ENCODE assay signal across 9 cellular contexts in the genomic region with DNA sequence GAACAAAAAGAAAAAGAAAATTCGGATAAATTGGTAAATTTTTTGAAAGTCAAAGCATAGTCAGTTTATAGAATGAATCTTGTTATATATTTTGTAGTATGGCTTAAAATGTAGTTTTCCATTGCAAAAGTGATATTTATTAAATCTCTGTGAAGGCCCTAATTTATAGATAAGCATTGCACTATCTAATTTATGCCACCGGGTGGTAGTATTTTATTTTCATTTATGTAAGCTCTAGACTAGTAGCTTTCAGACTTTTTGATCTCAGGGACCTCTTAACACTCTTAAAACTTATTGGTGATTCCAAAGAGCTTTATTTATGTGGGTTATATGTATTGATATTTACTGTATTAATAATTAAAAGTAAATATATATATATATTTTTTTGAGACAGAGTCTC.
DNase-seq lines count a peak whose midpoint lies in the region; ATAC-seq and TF ChIP-seq lines count a peak whose summit lies in the region.
"Had no signal": no experiment of that assay in that cellular context is flagged by ENCODE, and none has a peak within 500 bp of the region (broad histone marks: within the 10 kb centered on the region; RNA-seq: fewer than 3 reads in every experiment).

No MANE protein-coding gene starts in this region.

- peak; percentile 50 for ATAC-seq in GM18909 (IDR thresholded peaks at IDR 0.05; ENCODE audit: poor library complexity, unreplicated experiment)
- ATAC-seq in SK-N-SH treated with all-trans-retinoic acid at 6 μM for 48 hours: peak; percentile 75
- no peak for ATAC-seq in HG03045 (IDR thresholded peaks at IDR 0.05; ENCODE audit: unreplicated experiment)
- no peak for ATAC-seq in GM21367 (IDR thresholded peaks at IDR 0.05; ENCODE audit: unreplicated experiment)
- no peak for ATAC-seq in HG03442 (IDR thresholded peaks at IDR 0.05; ENCODE audit: unreplicated experiment)
- ATAC-seq: stimulated activated memory B cell treated with anti-CD40 and anti-IgM and Interleukin-4, amounts not matched to agents 10 μg/mL and 1 μg/mL and 100 μg/mL, for 72 hours had no signal

- DNase-seq in AG20443 (ENCODE audit: low spot score) (peak; percentile 12), iPS-NIHi11 (ENCODE audit: low spot score) (peak; percentile 21)
- no peak for DNase-seq in stimulated activated CD4-positive, alpha-beta T cell treated with anti-CD3 and anti-CD28 coated beads, Interleukin-12 subunit alpha, Interleukin-12 subunit beta, amount 100 ng/mL, for 4 hours

TF ChIP-seq in SK-N-SH treated with all-trans-retinoic acid at 6 μM for 48 hours, 23 proteins besides CTCF, POLR2A, EP300 and RAD21:
- TF ChIP-seq, protein P1, sequence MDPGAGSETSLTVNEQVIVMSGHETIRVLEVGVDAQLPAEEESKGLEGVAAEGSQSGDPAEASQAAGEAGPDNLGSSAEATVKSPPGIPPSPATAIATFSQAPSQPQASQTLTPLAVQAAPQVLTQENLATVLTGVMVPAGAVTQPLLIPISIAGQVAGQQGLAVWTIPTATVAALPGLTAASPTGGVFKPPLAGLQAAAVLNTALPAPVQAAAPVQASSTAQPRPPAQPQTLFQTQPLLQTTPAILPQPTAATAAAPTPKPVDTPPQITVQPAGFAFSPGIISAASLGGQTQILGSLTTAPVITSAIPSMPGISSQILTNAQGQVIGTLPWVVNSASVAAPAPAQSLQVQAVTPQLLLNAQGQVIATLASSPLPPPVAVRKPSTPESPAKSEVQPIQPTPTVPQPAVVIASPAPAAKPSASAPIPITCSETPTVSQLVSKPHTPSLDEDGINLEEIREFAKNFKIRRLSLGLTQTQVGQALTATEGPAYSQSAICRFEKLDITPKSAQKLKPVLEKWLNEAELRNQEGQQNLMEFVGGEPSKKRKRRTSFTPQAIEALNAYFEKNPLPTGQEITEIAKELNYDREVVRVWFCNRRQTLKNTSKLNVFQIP (CRISPR knock-in tag; IDR thresholded peaks at IDR 0.05; ENCODE audit: borderline replicate concordance, low read depth): no peak
- no peak for TF ChIP-seq TOX (CRISPR knock-in tag; IDR thresholded peaks at IDR 0.05; ENCODE audit: borderline replicate concordance)
- no peak for TF ChIP-seq ZC3H10 (CRISPR knock-in tag; IDR thresholded peaks at IDR 0.05)
- no peak for TF ChIP-seq ZNF8 (CRISPR knock-in tag; IDR thresholded peaks at IDR 0.05)
- TF ChIP-seq CSDC2 (CRISPR knock-in tag; IDR thresholded peaks at IDR 0.05): no peak
- TF ChIP-seq ISL1 (CRISPR knock-in tag; IDR thresholded peaks at IDR 0.05): no peak
- TF ChIP-seq GLIS3 (CRISPR knock-in tag; IDR thresholded peaks at IDR 0.05): no peak

Comparison
In these comparisons a context has a peak if more than half of its experiments do, and no peak if none do; other contexts are left out.
1. ATAC-seq: peak in GM18909 (single experiment) and SK-N-SH treated with all-trans-retinoic acid at 6 μM for 48 hours (single experiment); none in HG03045 (single experiment), GM21367 (single experiment) and HG03442 (single experiment).